In the genomic region with DNA sequence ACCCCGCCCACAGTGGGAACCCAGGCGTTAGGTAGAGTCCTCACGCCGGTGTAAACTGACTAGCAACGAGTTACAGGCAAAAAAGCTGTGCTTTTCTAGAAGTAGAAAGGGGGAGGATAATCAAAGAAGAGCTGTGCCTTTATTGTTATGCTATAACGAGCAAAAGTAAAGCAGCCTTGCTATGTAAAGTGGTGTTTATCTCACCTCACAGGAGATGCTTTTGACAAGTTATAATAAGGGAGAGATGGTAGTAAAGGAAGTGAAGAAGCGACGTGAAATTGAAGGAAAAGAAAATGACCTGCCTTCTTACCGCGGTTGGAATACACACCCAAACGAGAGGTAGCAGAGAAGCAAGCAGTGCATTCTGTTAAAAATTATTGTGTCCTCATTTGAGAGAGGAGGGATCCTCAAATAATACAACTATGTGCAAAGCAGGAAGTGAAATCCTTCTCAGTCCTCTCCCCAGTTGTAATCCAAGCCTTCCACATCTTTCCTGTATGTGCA, we compare ENCODE assay signal across 8 cellular contexts. TPM values are rescaled to one million over a fixed set of nuclear protein-coding genes. Genes with fewer than 3 reads are reported as not detected.
DNase-seq lines count a peak whose midpoint lies in the region; ATAC-seq, FAIRE-seq and TF ChIP-seq lines count a peak whose summit lies in the region.

No MANE protein-coding gene starts in this region.

- TF ChIP-seq CTCF in GM12878 (IDR thresholded peaks at IDR 0.05 in 2 of 3, conservative IDR thresholded peaks at IDR 0.05 in 1 of 3; ENCODE audit: control insufficient read depth in 2 of 3, extremely low read depth in 1 of 3, insufficient read depth in 1 of 3, low read depth in 3 of 3, low read length in 3 of 3) (no peak), lung (IDR thresholded peaks at IDR 0.05; ENCODE audit: control extremely low read depth, extremely low read depth) (no peak), uterus (IDR thresholded peaks at IDR 0.05) (no peak)

- POLR2A ChIA-PET in GM12878 (lab: Charles Lee): interaction anchor here (0.6 to 1.0 kb wide), 3 partner anchors 15 to 74 kb away, joined by 3 read pairs; no protein-coding TSS in a partner anchor

- H3K9me3 ChIP-seq in GM12878 (replicated peaks; ENCODE audit: control insufficient read depth, insufficient read depth, low read length) (peaks cover 4% of the 10 kb centered on the region; the same call in 2 of the 3 replicates), lung (ENCODE audit: control insufficient read depth in 2 of 2, insufficient read depth in 1 of 2, low read length in 1 of 2) (no peaks in the 10 kb centered on the region), uterus (no peaks in the 10 kb centered on the region)

- H3K27ac Mint-ChIP-seq in activated T-cell treated with anti-CD3 and anti-CD28 coated beads, Interleukin-2, amount 50 U/mL, for 24 hours: peak overlapping the region; percentile 99

- RAD21 ChIA-PET in GM12878 (lab: Charles Lee; ENCODE audit: unreplicated experiment): interaction anchor here (0.6 to 1.5 kb wide), 4 partner anchors 17 to 40 kb away, joined by 3 to 5 read pairs (median 4); no protein-coding TSS in a partner anchor

- no peaks in the 10 kb centered on the region for H3K27me3 Mint-ChIP-seq in activated T-cell treated with anti-CD3 and anti-CD28 coated beads, Interleukin-2, amount 50 U/mL, for 24 hours

- intact Hi-C loops in GM12878 (cut with micrococcal nuclease; ENCODE audit: unreplicated experiment): loop anchor here (10.0 kb wide), 4 partner anchors 224 to 1266 kb away; a partner anchor contains a TSS
- intact Hi-C loops in uterus (cut with DNase I; ENCODE audit: low total_unique reads): no loop called here

- peak overlapping the region; percentile 89 for H3K27ac ChIP-seq in GM12878 (ENCODE audit: control insufficient read depth, insufficient read depth)
- peak overlapping the region; percentile 98 for H3K27ac ChIP-seq in lung (ENCODE audit: low read depth in 1 of 2, low read length in 1 of 2)
- peak overlapping the region; percentile 90 to 97 for H3K27ac ChIP-seq in uterus

- SMC1A ChIA-PET in GM12878 (lab: Charles Lee; ENCODE audit: uncharacterized antibody, unreplicated experiment): interaction anchor here (1.0 to 1.8 kb wide), 7 partner anchors 11 to 83 kb away, joined by 3 to 5 read pairs (median 4); no protein-coding TSS in a partner anchor

- H3K4me1 Mint-ChIP-seq in activated T-cell treated with anti-CD3 and anti-CD28 coated beads, Interleukin-2, amount 50 U/mL, for 24 hours (ENCODE audit: low read depth): peaks cover 69% of the 10 kb centered on the region

- peak overlapping the region; percentile 50 for H2AFZ ChIP-seq in GM12878 (ENCODE audit: control insufficient read depth, low read depth, low read length)

- peaks cover 32% of the 10 kb centered on the region for H3K4me1 ChIP-seq in GM12878 (ENCODE audit: control insufficient read depth, insufficient read depth, low read length)
- H3K4me1 ChIP-seq in lung (ENCODE audit: control insufficient read depth in 2 of 2, insufficient read depth in 2 of 2, low read length in 2 of 2): peaks cover 0 to 11% of the 10 kb centered on the region in 2 donors
- H3K4me1 ChIP-seq in uterus: peaks cover 0 to 3% of the 10 kb centered on the region in 2 donors

- H4K20me1 ChIP-seq in GM12878 (ENCODE audit: control insufficient read depth, insufficient read depth): no peaks in the 10 kb centered on the region

- peak overlapping the region; percentile 94 for H3K4me2 ChIP-seq in GM12878 (ENCODE audit: control insufficient read depth, insufficient read depth)

- TF ChIP-seq POLR2A in GM12878 (IDR thresholded peaks at IDR 0.05; ENCODE audit: low read depth, low read length) (no peak), uterus (IDR thresholded peaks at IDR 0.05) (no peak)

- peaks cover 1 to 14% of the 10 kb centered on the region in 2 experiments; a peak in 2 of 4 replicates for H3K36me3 ChIP-seq in GM12878 (ENCODE audit: control insufficient read depth in 2 of 2, insufficient read depth in 2 of 2, low read length in 1 of 2)
- peaks cover 1 to 11% of the 10 kb centered on the region in 2 donors for H3K36me3 ChIP-seq in lung (ENCODE audit: control insufficient read depth in 2 of 2, insufficient read depth in 2 of 2, low read length in 2 of 2)
- H3K36me3 ChIP-seq in uterus: no peaks in the 10 kb centered on the region

- ATAC-seq in GM12878 (peak; percentile 53), lung (ENCODE audit: insufficient read depth, low FRiP score) (no peak), GM18909 (IDR thresholded peaks at IDR 0.05; ENCODE audit: poor library complexity, unreplicated experiment) (no peak)

- H3K27me3 ChIP-seq in GM12878 (replicated peaks in 1 of 2; ENCODE audit: control insufficient read depth in 2 of 2, insufficient read depth in 2 of 2, low read length in 1 of 2) (no peaks in the 10 kb centered on the region), lung (ENCODE audit: control insufficient read depth, insufficient read depth) (no peaks in the 10 kb centered on the region), uterus (no peaks in the 10 kb centered on the region)

- H3K9me3 Mint-ChIP-seq in activated T-cell treated with anti-CD3 and anti-CD28 coated beads, Interleukin-2, amount 50 U/mL, for 24 hours: no peaks in the 10 kb centered on the region

- H3K4me3 Mint-ChIP-seq in activated T-cell treated with anti-CD3 and anti-CD28 coated beads, Interleukin-2, amount 50 U/mL, for 24 hours: peak overlapping the region; percentile 97

- peaks cover 72% of the 10 kb centered on the region for H3K36me3 Mint-ChIP-seq in activated T-cell treated with anti-CD3 and anti-CD28 coated beads, Interleukin-2, amount 50 U/mL, for 24 hours (ENCODE audit: low read depth)

- BruUV-seq in GM12878 (replicated peaks; lab: Mats Ljungman, UMichigan): TSS peak; percentile 35

- in situ Hi-C loops in GM12878 (cut with MboI): no loop called here

- WGBS in GM12878 (ENCODE audit: insufficient coverage, insufficient replicate concordance, low lambda C conversion rate, missing lambda C conversion rate): under 1% methylated on average over 11 of the region's 11 CpGs
- 0 to 1% methylated on average over 11 of the region's 11 CpGs for WGBS in lung, 2 donors

- no peak for TF ChIP-seq RAD21 in GM12878 (IDR thresholded peaks at IDR 0.05; ENCODE audit: insufficient read depth, low read depth, low read length)

- peaks cover 95% of the 10 kb centered on the region for H3K79me2 ChIP-seq in GM12878 (ENCODE audit: control insufficient read depth, insufficient read depth, low read length)

- CTCF ChIA-PET in GM12878 (lab: Yijun Ruan, JAX): interaction anchor here (1.0 to 1.2 kb wide), 2 partner anchors 90 to 97 kb away, joined by 3 to 5 read pairs; no protein-coding TSS in a partner anchor

- no peak for TF ChIP-seq EP300 in GM12878 (IDR thresholded peaks at IDR 0.05; ENCODE audit: borderline replicate concordance in 1 of 2, control insufficient read depth in 1 of 2, low read depth in 2 of 2, low read length in 2 of 2)

- peak overlapping the region; percentile 95 for H3K4me3 ChIP-seq in Jurkat, Clone E6-1 (ENCODE audit: low read length)
- H3K4me3 ChIP-seq in GM12878 (peak overlapping the region; percentile 93), lung (peak overlapping the region; percentile 94), uterus (peak overlapping the region; percentile 62 to 90)

- peak overlapping the region; percentile 100 for H3K9ac ChIP-seq in GM12878 (ENCODE audit: control insufficient read depth, insufficient read depth, low read length)

- DNase-seq in activated T-cell treated with anti-CD3 and anti-CD28 coated beads, Interleukin-2, amount 50 U/mL, for 24 hours: no peak
- no peak for DNase-seq in activated T-cell treated with anti-CD3 and anti-CD28 coated beads, Interleukin-2, amount 50 U/mL, for 48 hours
- peak; percentile 15 for DNase-seq in Jurkat, Clone E6-1 (ENCODE audit: low read depth, low spot score)
- DNase-seq in GM12878 (ENCODE audit: low read depth, low spot score) (no peak), lung (ENCODE audit: low spot score) (no peak), uterus (no peak), NCI-H1092 treated with DMSO at 0.1 percent for 48 hours (lab: John Stamatoyannopoulos, UW) (no peak)

- no peak for FAIRE-seq in GM12878 (lab: Jason Lieb, UNC)

TF ChIP-seq in GM12878, 131 proteins besides CTCF, POLR2A, EP300 and RAD21 (continues in another document):
- TF ChIP-seq STAT3 (IDR thresholded peaks at IDR 0.05; ENCODE audit: low read depth, low read length) (no peak), CREM (IDR thresholded peaks at IDR 0.05; ENCODE audit: low read depth) (0 out of 2 replicates have a peak, but pooled peaks have one; percentile 25), ZZZ3 (IDR thresholded peaks at IDR 0.05; ENCODE audit: control insufficient read depth, insufficient read length, low read depth) (no peak), SMC3 (IDR thresholded peaks at IDR 0.05; ENCODE audit: borderline replicate concordance, low read length) (0 out of 2 replicates have a peak, but pooled peaks have one; percentile 2), CBX5 (IDR thresholded peaks at IDR 0.05; ENCODE audit: low read depth) (no peak), TAF1 (IDR thresholded peaks at IDR 0.05; ENCODE audit: borderline replicate concordance, low read depth, low read length) (peak; percentile 26; the same call in 1 of the 2 replicates)

RNA-seq across cellular contexts. Expression of a gene that starts 0.9 kb away (rescaled TPM):
- 42.3 TPM for polyA plus RNA-seq in Jurkat, Clone E6-1 (2012; ENCODE audit: insufficient read depth, insufficient read length)
- 423 and 495 TPM in 2 replicates for total RNA-seq in GM12878 (2013; cell fraction: nucleolus; rRNA removed)
- total RNA-seq in GM12878 (2014; rRNA removed) (73.1 and 79.9 TPM in 2 replicates), GM12878 (2014; rRNA removed; fragmentation: Illumina TruSeq; extraction: Trizol) (107 and 110 TPM in 2 replicates), GM12878 (2021) (56.6 and 64.2 TPM in 2 replicates), lung (100 to 1,000 TPM in 1 of 2 donors, 10 to 100 TPM in 1; 57.7 to 144 TPM), uterus (100 to 1,000 TPM in 1 of 4 donors, 10 to 100 TPM in 3; 56.6 to 131 (median 70.7) TPM)
- polyA plus RNA-seq in GM12878 (2011; ENCODE audit: low read depth): 28.9 TPM
- polyA plus RNA-seq in GM12878 (2011; rRNA removed) (121 and 166 TPM in 2 replicates), GM12878 (2014; fragmentation: Illumina TruSeq; extraction: Trizol) (76.6 and 104 TPM in 2 replicates), GM12878 (2014; fragmentation: Nextera tagmentation; extraction: Ambion mirVana) (100 to 1,000 TPM; 102 to 127 TPM), GM12878 (2014; rRNA removed) (40.1 and 48.6 TPM in 2 replicates), GM12878 (2016; fragmentation: Nextera tagmentation; extraction: Ambion mirVana) (100 to 1,000 TPM; 104 TPM), lung (10 to 100 TPM; 35.2 to 64.4 TPM)
- polyA plus RNA-seq in GM12878 (2011; cell fraction: cytosol; rRNA removed): 44.8 and 49.0 TPM in 2 replicates
- polyA plus RNA-seq in GM12878 (2011; cell fraction: nucleus; rRNA removed): 61.7 and 70.9 TPM in 2 replicates
- polyA plus RNA-seq in GM12878 (2012): 40.5 and 47.5 TPM in 2 replicates
- polyA minus RNA-seq in GM12878 (2011; rRNA and poly(A)+ RNA removed): 61.1 and 79.8 TPM in 2 replicates
- polyA minus RNA-seq in GM12878 (2011; cell fraction: cytosol; rRNA and poly(A)+ RNA removed): 20.8 and 33.6 TPM in 2 replicates
- 136 and 215 TPM in 2 replicates for polyA minus RNA-seq in GM12878 (2011; cell fraction: nucleus; rRNA and poly(A)+ RNA removed)
